Comparison of ENCODE assay signal across 8 cellular contexts in genomic region chr10:101042118-101042517, GRCh38. TPM values are rescaled to one million over a fixed set of nuclear protein-coding genes. Genes with fewer than 3 reads are reported as not detected.
DNase-seq lines count a peak whose midpoint lies in the region; ATAC-seq and TF ChIP-seq lines count a peak whose summit lies in the region.

No MANE protein-coding gene starts in this region.

- peaks cover 23% of the 10 kb centered on the region for H3K4me1 Mint-ChIP-seq in endothelial cell (ENCODE audit: unreplicated experiment)

- H2AFZ ChIP-seq in PC-9: peak overlapping the region; percentile 52; the same call in 1 of the 2 replicates

- BruUV-seq in PC-9 (replicated peaks; lab: Mats Ljungman, UMichigan): no TSS peak

- H3K9me3 ChIP-seq in PC-9 (ENCODE audit: insufficient read depth, low read depth) (no peaks in the 10 kb centered on the region), neutrophil (no peaks in the 10 kb centered on the region)

- peaks cover 15% of the 10 kb centered on the region for H3K27me3 Mint-ChIP-seq in endothelial cell (ENCODE audit: unreplicated experiment)

- no peaks in the 10 kb centered on the region for H3K9me3 Mint-ChIP-seq in endothelial cell (ENCODE audit: unreplicated experiment)

- H3K4me1 ChIP-seq in PC-9 (replicated peaks; ENCODE audit: insufficient read depth) (peaks cover 21% of the 10 kb centered on the region), neutrophil (ENCODE audit: control insufficient read depth in 1 of 2, insufficient read depth in 1 of 2, low read depth in 1 of 2, low read length in 1 of 2) (peaks cover 12 to 13% of the 10 kb centered on the region in 2 experiments)

- H3K27ac Mint-ChIP-seq in endothelial cell (ENCODE audit: unreplicated experiment): peak overlapping the region; percentile 100

- no peak for TF ChIP-seq CTCF in C4-2B (conservative IDR thresholded peaks at IDR 0.05)
- no peak for TF ChIP-seq CTCF in PC-9 (conservative IDR thresholded peaks at IDR 0.05)
- no peak for TF ChIP-seq CTCF in endothelial cell (IDR thresholded peaks at IDR 0.05; ENCODE audit: unreplicated experiment)
- TF ChIP-seq CTCF in neutrophil (IDR thresholded peaks at IDR 0.05): no peak

- DNase-seq in PC-9 (no peak), endothelial cell (ENCODE audit: low spot score) (no peak), anterior cingulate cortex (lab: John Stamatoyannopoulos, UW) (no peak), retina (no peak)

- H3K27me3 ChIP-seq in PC-9 (ENCODE audit: insufficient read depth, low read depth) (no peaks in the 10 kb centered on the region), neutrophil (peaks cover 63% of the 10 kb centered on the region)

- peak overlapping the region; percentile 86 for H3K27ac ChIP-seq in C4-2B
- H3K27ac ChIP-seq in PC-9: peak overlapping the region; percentile 79
- peak overlapping the region; percentile 38 for H3K27ac ChIP-seq in neutrophil

- H3K4me2 ChIP-seq in PC-9: peak overlapping the region; percentile 80

- peaks cover 9% of the 10 kb centered on the region for H3F3A ChIP-seq in PC-9 (ENCODE audit: insufficient read depth, low read depth)

- intact Hi-C loops in PC-9 (cut with micrococcal nuclease; ENCODE audit: unreplicated experiment): loop anchor here (1.0 to 10.0 kb wide), 2 partner anchors 24 to 533 kb away; no protein-coding TSS in a partner anchor

- H3K79me2 ChIP-seq in PC-9 (ENCODE audit: low read depth): no peaks in the 10 kb centered on the region

- peaks cover 11% of the 10 kb centered on the region for H3K36me3 Mint-ChIP-seq in endothelial cell (ENCODE audit: low read depth, unreplicated experiment)

- peak overlapping the region; percentile 94 for H3K4me3 Mint-ChIP-seq in endothelial cell (ENCODE audit: unreplicated experiment)

- no peaks in the 10 kb centered on the region for H4K20me1 ChIP-seq in PC-9 (ENCODE audit: insufficient read depth)

- CTCF ChIA-PET in PC-9 (lab: Charles Lee): interaction anchor here (1.2 to 1.4 kb wide), 2 partner anchors 18 to 53 kb away, joined by 4 to 6 read pairs; no protein-coding TSS in a partner anchor

- ATAC-seq in GM19452 (IDR thresholded peaks at IDR 0.05; ENCODE audit: unreplicated experiment) (no peak), GM21423 (IDR thresholded peaks at IDR 0.05; ENCODE audit: unreplicated experiment) (no peak)

- no peaks in the 10 kb centered on the region for H3K36me3 ChIP-seq in PC-9 (ENCODE audit: low read depth)
- H3K36me3 ChIP-seq in neutrophil: no peaks in the 10 kb centered on the region

- POLR2A ChIA-PET in PC-9 (lab: Charles Lee; ENCODE audit: unreplicated experiment): interaction anchor here (0.6 to 1.1 kb wide), 2 partner anchors 10 to 20 kb away, joined by 3 to 4 read pairs; partner anchors contain the start of gene KAZALD1

- H3K9me2 ChIP-seq in PC-9 (ENCODE audit: insufficient read depth): no peaks in the 10 kb centered on the region

- H3K4me3 ChIP-seq in PC-9 (peak overlapping the region; percentile 64; the same call in 1 of the 2 replicates), neutrophil (ENCODE audit: low read depth in 1 of 2, low read length in 1 of 2) (peak overlapping the region; percentile 67 to 76)

RNA-seq across cellular contexts. Expression of gene SFXN3, which starts 11.1 kb away (rescaled TPM):
- 30.6 and 35.2 TPM in 2 replicates for total RNA-seq in PC-9 (2021)
- total RNA-seq in endothelial cell (ENCODE audit: unreplicated experiment): 27.1 TPM

RNA-seq across cellular contexts. Expression of gene PDZD7, which starts 11.2 kb away (rescaled TPM):
- total RNA-seq in PC-9 (2021) (2.3 and 2.8 TPM in 2 replicates), endothelial cell (ENCODE audit: unreplicated experiment) (0.54 TPM)

RNA-seq across cellular contexts. Expression of gene KAZALD1, which starts 19.7 kb away (rescaled TPM):
- total RNA-seq in PC-9 (2021) (19.7 and 21.2 TPM in 2 replicates), endothelial cell (ENCODE audit: unreplicated experiment) (10.6 TPM)

RNA-seq across cellular contexts. Expression of gene LZTS2, which starts 42.5 kb away (rescaled TPM):
- total RNA-seq in PC-9 (2021) (32.5 and 39.5 TPM in 2 replicates), endothelial cell (ENCODE audit: unreplicated experiment) (52.2 TPM)

RNA-seq across cellular contexts. Expression of gene TWNK, which starts 54.8 kb away (rescaled TPM):
- 7.5 and 7.9 TPM in 2 replicates for total RNA-seq in PC-9 (2021)
- total RNA-seq in endothelial cell (ENCODE audit: unreplicated experiment): 10.5 TPM
